In genomic region chr10:86536294-86536861, GRCh38 we compare ENCODE assay signal across 8 cellular contexts. TPM values are rescaled to one million over a fixed set of nuclear protein-coding genes. Genes with fewer than 3 reads are reported as not detected.
DNase-seq lines count a peak whose midpoint lies in the region; ATAC-seq, FAIRE-seq and TF ChIP-seq lines count a peak whose summit lies in the region.

No MANE protein-coding gene starts in this region.

- peak; percentile 71 to 81 for ATAC-seq in activated T-cell treated with anti-CD3 and anti-CD28 coated beads, Interleukin-2, amount 50 U/mL, for 72 hours (replicated peaks in 1 of 2)
- peak; percentile 10; the same call in 2 of the 3 replicates for ATAC-seq in HepG2
- ATAC-seq in stimulated activated memory B cell treated with anti-CD40 and anti-IgM and Interleukin-4, amounts not matched to agents 10 μg/mL and 1 μg/mL and 100 μg/mL, for 72 hours: peak; percentile 39

- H3K4me3 ChIP-seq in HUES64 (ENCODE audit: low read length) (0 out of 2 replicates have a peak overlapping the region, but pooled peaks have one; percentile 4), HepG2 (replicated peaks in 1 of 3; ENCODE audit: insufficient read depth in 1 of 3, low read depth in 2 of 3, low read length in 3 of 3) (peak overlapping the region in 1 of 3 experiments; percentile 79; a peak in 1 of 6 replicates)

- peaks cover 0 to 2% of the 10 kb centered on the region in 2 donors for H3K9me3 Mint-ChIP-seq in activated T-cell treated with anti-CD3 and anti-CD28 coated beads, Interleukin-2, amount 50 U/mL, for 72 hours
- H3K9me3 Mint-ChIP-seq in stimulated activated memory B cell treated with anti-CD40 and anti-IgM and Interleukin-4, amounts not matched to agents 10 μg/mL and 1 μg/mL and 100 μg/mL, for 72 hours: peaks cover 3% of the 10 kb centered on the region

- TF ChIP-seq CTCF in HepG2 (CRISPR knock-in tag; IDR thresholded peaks at IDR 0.05): no peak

- no peak for TF ChIP-seq POLR2A in HepG2 (IDR thresholded peaks at IDR 0.05; ENCODE audit: insufficient read depth in 1 of 2, low read depth in 2 of 2, low read length in 2 of 2)

- intact Hi-C loops in HepG2 (cut with micrococcal nuclease; ENCODE audit: unreplicated experiment): no loop called here

- no peak overlapping the region for H2AFZ ChIP-seq in HepG2 (ENCODE audit: low read length)

- no peaks in the 10 kb centered on the region for H3K9me3 ChIP-seq in HUES64 (ENCODE audit: insufficient read depth, low read depth, low read length)
- no peaks in the 10 kb centered on the region for H3K9me3 ChIP-seq in HepG2 (ENCODE audit: low read length)

- H3K27ac Mint-ChIP-seq in activated T-cell treated with anti-CD3 and anti-CD28 coated beads, Interleukin-2, amount 50 U/mL, for 72 hours: no peak overlapping the region
- peak overlapping the region; percentile 79 for H3K27ac Mint-ChIP-seq in stimulated activated memory B cell treated with anti-CD40 and anti-IgM and Interleukin-4, amounts not matched to agents 10 μg/mL and 1 μg/mL and 100 μg/mL, for 72 hours

- no peak overlapping the region for H3K9ac ChIP-seq in HUES64 (ENCODE audit: low read depth, low read length)
- no peak overlapping the region for H3K9ac ChIP-seq in HepG2 (ENCODE audit: insufficient read depth, low read depth, low read length)

- H3K4me1 Mint-ChIP-seq in activated T-cell treated with anti-CD3 and anti-CD28 coated beads, Interleukin-2, amount 50 U/mL, for 72 hours (ENCODE audit: low read depth): peaks cover 18% of the 10 kb centered on the region
- peaks cover 20% of the 10 kb centered on the region for H3K4me1 Mint-ChIP-seq in stimulated activated memory B cell treated with anti-CD40 and anti-IgM and Interleukin-4, amounts not matched to agents 10 μg/mL and 1 μg/mL and 100 μg/mL, for 72 hours

- H3K79me2 ChIP-seq in HepG2 (ENCODE audit: insufficient read depth, low read length): no peaks in the 10 kb centered on the region

- H3K36me3 Mint-ChIP-seq in activated T-cell treated with anti-CD3 and anti-CD28 coated beads, Interleukin-2, amount 50 U/mL, for 72 hours (ENCODE audit: insufficient read depth in 2 of 2): peaks cover 0 to 2% of the 10 kb centered on the region in 2 donors
- H3K36me3 Mint-ChIP-seq in stimulated activated memory B cell treated with anti-CD40 and anti-IgM and Interleukin-4, amounts not matched to agents 10 μg/mL and 1 μg/mL and 100 μg/mL, for 72 hours: peaks cover 5% of the 10 kb centered on the region

- H3K27me3 ChIP-seq in HUES64 (ENCODE audit: insufficient read depth, low read length): peaks cover 16% of the 10 kb centered on the region
- H3K27me3 ChIP-seq in HepG2 (ENCODE audit: control insufficient read depth in 1 of 2, insufficient read depth in 2 of 2, low read length in 2 of 2): peaks cover 0 to 1% of the 10 kb centered on the region in 2 experiments; a peak in 1 of 5 replicates

- H3K27me3 Mint-ChIP-seq in activated T-cell treated with anti-CD3 and anti-CD28 coated beads, Interleukin-2, amount 50 U/mL, for 72 hours (ENCODE audit: low read depth): no peaks in the 10 kb centered on the region
- H3K27me3 Mint-ChIP-seq in stimulated activated memory B cell treated with anti-CD40 and anti-IgM and Interleukin-4, amounts not matched to agents 10 μg/mL and 1 μg/mL and 100 μg/mL, for 72 hours: no peaks in the 10 kb centered on the region

- H3K27ac ChIP-seq in HUES64 (ENCODE audit: low read depth, low read length) (no peak overlapping the region), HepG2 (ENCODE audit: extremely low read length, insufficient read depth, low read length) (no peak overlapping the region)

- peak overlapping the region; percentile 78 to 79 for H3K4me3 Mint-ChIP-seq in activated T-cell treated with anti-CD3 and anti-CD28 coated beads, Interleukin-2, amount 50 U/mL, for 72 hours
- H3K4me3 Mint-ChIP-seq in stimulated activated memory B cell treated with anti-CD40 and anti-IgM and Interleukin-4, amounts not matched to agents 10 μg/mL and 1 μg/mL and 100 μg/mL, for 72 hours: peak overlapping the region; percentile 78

- no peak for FAIRE-seq in HepG2 (lab: Jason Lieb, UNC)
- FAIRE-seq in frontal cortex (lab: Jason Lieb, UNC): no peak

- peak; percentile 46 to 52 for DNase-seq in activated T-cell treated with anti-CD3 and anti-CD28 coated beads, Interleukin-2, amount 50 U/mL, for 72 hours
- no peak for DNase-seq in HepG2 (ENCODE audit: low spot score)
- no peak for DNase-seq in NCI-H2029 treated with DMSO at 0.1 percent for 48 hours (lab: John Stamatoyannopoulos, UW)
- DNase-seq in frontal cortex (ENCODE audit: low spot score in 2 of 2): no peak
- no peak for DNase-seq in NCI-H2029 (lab: John Stamatoyannopoulos, UW)
- no peak for DNase-seq in NCI-H1417 (lab: John Stamatoyannopoulos, UW)

- POLR2A ChIA-PET in HepG2 (lab: Yijun Ruan, JAX): interaction anchor here (0.7 to 2.7 kb wide), 7 partner anchors 11 to 136 kb away, joined by 3 to 17 read pairs (median 4); partner anchors contain the start of gene WAPL

- no peaks in the 10 kb centered on the region for H4K20me1 ChIP-seq in HepG2 (ENCODE audit: insufficient read depth, low read length)

- H3K36me3 ChIP-seq in HUES64 (ENCODE audit: insufficient read depth, low read length): no peaks in the 10 kb centered on the region
- H3K36me3 ChIP-seq in HepG2 (replicated peaks in 1 of 2; ENCODE audit: control insufficient read depth in 1 of 2, insufficient read depth in 2 of 2, low read length in 2 of 2): no peaks in the 10 kb centered on the region

- no TSS peak for BruUV-seq in HepG2 (replicated peaks; lab: Mats Ljungman, UMichigan)

- 79% methylated on average over 40 of the region's 40 CpGs for WGBS in HUES64
- 90% methylated on average over 13 of the region's 40 CpGs for WGBS in HepG2 (ENCODE audit: low lambda C conversion rate)

- no peak for TF ChIP-seq EP300 in HepG2 (IDR thresholded peaks at IDR 0.05; ENCODE audit: low read depth in 2 of 2, low read length in 2 of 2)
- TF ChIP-seq EP300 in HepG2 (CRISPR knock-in tag; IDR thresholded peaks at IDR 0.05; ENCODE audit: borderline replicate concordance): no peak

- CTCF ChIA-PET in HepG2 (lab: Yijun Ruan, JAX; ENCODE audit: low intra/inter-chr PET ratio, low total read pairs): no interaction called here

- no peak for TF ChIP-seq RAD21 in HepG2 (CRISPR knock-in tag; IDR thresholded peaks at IDR 0.05)

- peak overlapping the region; percentile 29 for H3K4me2 ChIP-seq in HepG2 (ENCODE audit: low read depth, low read length)

- H3K4me1 ChIP-seq in HUES64 (ENCODE audit: insufficient read depth, low read length) (peaks cover 10% of the 10 kb centered on the region; the same call in 1 of the 2 replicates), HepG2 (ENCODE audit: insufficient read depth, low read length) (peaks cover 25% of the 10 kb centered on the region)

- in situ Hi-C loops in HepG2 (cut with HindIII; ENCODE audit: extremely low pct_ligation_motif_present, low pct_unique_long_range_greater_than_20kb): no loop called here

TF ChIP-seq in HepG2, 621 proteins besides CTCF, POLR2A, EP300 and RAD21 (continues in another document):
- TF ChIP-seq ASH2L (IDR thresholded peaks at IDR 0.05; ENCODE audit: insufficient read length, low read depth, low read length): no peak

RNA-seq across cellular contexts. Expression of gene WAPL, which starts 14.8 kb away (rescaled TPM):
- polyA plus RNA-seq in HUES64 (2013, experiment 1 of 2): 33.2 TPM
- 33.4 TPM for polyA plus RNA-seq in HUES64 (2013, experiment 2 of 2)
- total RNA-seq in activated T-cell treated with anti-CD3 and anti-CD28 coated beads, Interleukin-2, amount 50 U/mL, for 72 hours: 10 to 100 TPM; 53.6 to 57.6 TPM
- 43.5 and 64.9 TPM in 2 replicates for total RNA-seq in HepG2 (2016; rRNA removed; fragmentation: Illumina TruSeq; extraction: Trizol)
- total RNA-seq in HepG2 (2016; cell fraction: cytosol; rRNA removed; fragmentation: Illumina TruSeq; extraction: Trizol; ENCODE audit: low read depth): 13.0 and 17.4 TPM in 2 replicates
- 43.7 and 63.9 TPM in 2 replicates for total RNA-seq in HepG2 (2016; cell fraction: insoluble cytoplasmic fraction; rRNA removed; fragmentation: Illumina TruSeq; extraction: Trizol)
- 23.7 and 25.1 TPM in 2 replicates for total RNA-seq in HepG2 (2016; cell fraction: membrane; rRNA removed; fragmentation: Illumina TruSeq; extraction: Trizol)
- total RNA-seq in HepG2 (2016; cell fraction: nucleus; rRNA removed; fragmentation: Illumina TruSeq; extraction: Trizol): 39.3 and 43.8 TPM in 2 replicates
- polyA plus RNA-seq in HepG2 (2011; rRNA removed): 12.3 and 13.2 TPM in 2 replicates
- 5.6 and 9.8 TPM in 2 replicates for polyA plus RNA-seq in HepG2 (2011; cell fraction: cytosol; rRNA removed)
- 8.2 and 10.9 TPM in 2 replicates for polyA plus RNA-seq in HepG2 (2011; cell fraction: nucleus; rRNA removed)
- polyA plus RNA-seq in HepG2 (2012): 22.0 and 30.6 TPM in 2 replicates
- 1.3 and 1.7 TPM in 2 replicates for polyA plus RNA-seq in HepG2 (2016; cell fraction: cytosol; fragmentation: Illumina TruSeq; extraction: Trizol; ENCODE audit: low read depth)
- 38.5 and 41.9 TPM in 2 replicates for polyA plus RNA-seq in HepG2 (2016; cell fraction: insoluble cytoplasmic fraction; fragmentation: Illumina TruSeq; extraction: Trizol; ENCODE audit: low read depth)
- polyA plus RNA-seq in HepG2 (2016; cell fraction: membrane; fragmentation: Illumina TruSeq; extraction: Trizol; ENCODE audit: low read depth): 7.0 and 7.3 TPM in 2 replicates
- polyA plus RNA-seq in HepG2 (2016; cell fraction: nucleus; fragmentation: Illumina TruSeq; extraction: Trizol; ENCODE audit: insufficient read depth, low read depth): 30.3 and 32.3 TPM in 2 replicates
- 17.4 and 26.8 TPM in 2 replicates for polyA minus RNA-seq in HepG2 (2011; rRNA and poly(A)+ RNA removed; ENCODE audit: low replicate concordance)
- 26.6 and 30.6 TPM in 2 replicates for polyA minus RNA-seq in HepG2 (2011; cell fraction: cytosol; rRNA and poly(A)+ RNA removed)
- 38.2 and 48.1 TPM in 2 replicates for polyA minus RNA-seq in HepG2 (2011; cell fraction: nucleus; rRNA and poly(A)+ RNA removed)
- total RNA-seq in frontal cortex: 76.2 TPM

Comparison
In these comparisons a context has a peak if more than half of its experiments do, and no peak if none do; other contexts are left out.
1. ATAC-seq: peak in every context shown above with its lines; median percentile 76 in activated T-cell treated with anti-CD3 and anti-CD28 coated beads, Interleukin-2, amount 50 U/mL, for 72 hours; 39 in stimulated activated memory B cell treated with anti-CD40 and anti-IgM and Interleukin-4, amounts not matched to agents 10 μg/mL and 1 μg/mL and 100 μg/mL, for 72 hours; 10 in HepG2.
2. DNase-seq: peak in activated T-cell treated with anti-CD3 and anti-CD28 coated beads, Interleukin-2, amount 50 U/mL, for 72 hours (2 of 2); none in HepG2 (single experiment), NCI-H2029 treated with DMSO at 0.1 percent for 48 hours (single experiment), frontal cortex (0 of 2), NCI-H2029 (single experiment) and NCI-H1417 (0 of 3).